In the genomic region with DNA sequence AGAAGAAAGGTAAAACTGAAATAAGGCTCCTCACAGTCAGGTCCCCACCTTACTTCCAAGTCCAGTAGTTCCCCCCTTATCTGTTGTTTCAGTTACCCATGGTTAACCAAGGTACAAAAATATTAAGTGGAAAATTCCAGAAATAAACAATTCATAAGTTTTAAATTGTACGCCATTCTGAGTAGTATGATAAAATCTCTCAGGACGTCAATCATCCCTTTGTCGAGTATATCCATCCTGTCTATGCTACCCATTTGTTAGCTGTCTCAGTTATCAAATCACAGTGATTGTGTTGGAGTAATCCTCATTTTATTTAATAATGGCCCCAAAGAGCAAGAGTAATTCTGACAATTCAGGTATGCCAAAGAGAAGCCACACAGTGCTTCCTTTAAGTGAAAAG, we compare ENCODE assay signal across 20 cellular contexts. TPM values are rescaled to one million over a fixed set of nuclear protein-coding genes. Genes with fewer than 3 reads are reported as not detected.
DNase-seq lines count a peak whose midpoint lies in the region; ATAC-seq and TF ChIP-seq lines count a peak whose summit lies in the region.
"Had no signal": no experiment of that assay in that cellular context is flagged by ENCODE, and none has a peak within 500 bp of the region (broad histone marks: within the 10 kb centered on the region; RNA-seq: fewer than 3 reads in every experiment).

No MANE protein-coding gene starts in this region.

- H3K4me1 ChIP-seq in ACC112 (ENCODE audit: control insufficient read depth, insufficient read depth, low read length, unreplicated experiment) (peaks cover 33% of the 10 kb centered on the region), foreskin keratinocyte (peaks cover 6% of the 10 kb centered on the region)
- H3K4me1 ChIP-seq: SJCRH30 had no signal

- no peaks in the 10 kb centered on the region for H3K27me3 ChIP-seq in ACC112 (ENCODE audit: insufficient read depth, low read length)
- no peaks in the 10 kb centered on the region for H3K27me3 ChIP-seq in foreskin keratinocyte
- H3K27me3 ChIP-seq: SJCRH30 had no signal

- H3K9me3 Mint-ChIP-seq in HFFc6 (no peaks in the 10 kb centered on the region), type B pancreatic cell (no peaks in the 10 kb centered on the region)
- no peaks in the 10 kb centered on the region for H3K9me3 Mint-ChIP-seq in activated T-helper 17 cell treated with anti-CD3 and anti-CD28 coated beads, Interleukin-2, amount 50 U/mL, for 72 hours
- H3K9me3 Mint-ChIP-seq: H9 had no signal

- TF ChIP-seq CTCF in HFFc6 (IDR thresholded peaks at IDR 0.05) (no peak), foreskin keratinocyte (conservative IDR thresholded peaks at IDR 0.05) (no peak), type B pancreatic cell (conservative IDR thresholded peaks at IDR 0.05) (no peak)

- H3K4me1 Mint-ChIP-seq in HFFc6 (ENCODE audit: low read depth) (peaks cover 70% of the 10 kb centered on the region), type B pancreatic cell (ENCODE audit: unreplicated experiment) (peaks cover 31% of the 10 kb centered on the region)
- peaks cover 18% of the 10 kb centered on the region for H3K4me1 Mint-ChIP-seq in activated T-helper 17 cell treated with anti-CD3 and anti-CD28 coated beads, Interleukin-2, amount 50 U/mL, for 72 hours

- no peaks in the 10 kb centered on the region for H3K36me3 ChIP-seq in ACC112 (ENCODE audit: insufficient read depth, low read length)
- H3K36me3 ChIP-seq: SJCRH30 had no signal

- H2AFZ ChIP-seq in ACC112 (ENCODE audit: low read length, unreplicated experiment) = no peak overlapping the region

- no peaks in the 10 kb centered on the region; the same call in none of the 2 replicates for H3K27me3 Mint-ChIP-seq in HFFc6 (ENCODE audit: insufficient read depth)
- H3K27me3 Mint-ChIP-seq in activated T-helper 17 cell treated with anti-CD3 and anti-CD28 coated beads, Interleukin-2, amount 50 U/mL, for 72 hours = no peaks in the 10 kb centered on the region
- H3K27me3 Mint-ChIP-seq in type B pancreatic cell = no peaks in the 10 kb centered on the region

- H3K36me3 Mint-ChIP-seq in HFFc6 (ENCODE audit: low read depth) (peaks cover 38% of the 10 kb centered on the region), type B pancreatic cell (peaks cover 6% of the 10 kb centered on the region)
- H3K36me3 Mint-ChIP-seq in activated T-helper 17 cell treated with anti-CD3 and anti-CD28 coated beads, Interleukin-2, amount 50 U/mL, for 72 hours (ENCODE audit: low read depth) = peaks cover 32% of the 10 kb centered on the region

- H3K27ac Mint-ChIP-seq in HFFc6 (peak overlapping the region; percentile 66), type B pancreatic cell (no peak overlapping the region)
- H3K27ac Mint-ChIP-seq in activated T-helper 17 cell treated with anti-CD3 and anti-CD28 coated beads, Interleukin-2, amount 50 U/mL, for 72 hours = peak overlapping the region; percentile 47

- H3K4me3 Mint-ChIP-seq in HFFc6 (peak overlapping the region; percentile 7; the same call in 1 of the 2 replicates), type B pancreatic cell (no peak overlapping the region)
- no peak overlapping the region for H3K4me3 Mint-ChIP-seq in activated T-helper 17 cell treated with anti-CD3 and anti-CD28 coated beads, Interleukin-2, amount 50 U/mL, for 72 hours
- H3K4me3 Mint-ChIP-seq: H9 had no signal

- DNase-seq in HFFc6 (no peak), foreskin keratinocyte (no peak), type B pancreatic cell (ENCODE audit: extremely low spot score, unreplicated experiment) (no peak), HK-2 (ENCODE audit: unreplicated experiment) (no peak)
- no peak for DNase-seq in activated CD4-positive, alpha-beta T cell treated with anti-CD3 and anti-CD28 coated beads, Interleukin-2, amount 50 U/mL, for 48 hours
- DNase-seq: 8988T; AML-193; GDM1; H9; NCI-H187; NCI-H2227 treated with DMSO at 0.1 percent for 48 hours; NCI-H510A; NCI-H748 treated with DMSO at 0.1 percent for 48 hours; NK-92 treated with Interleukin-12 subunit alpha and Interleukin-12 subunit beta, amount 100 ng/mL, for 24 hours; SJCRH30 had no signal

- no peak for ATAC-seq in activated T-helper 17 cell treated with anti-CD3 and anti-CD28 coated beads, Interleukin-2, amount 50 U/mL, for 72 hours (replicated peaks)
- ATAC-seq in foreskin keratinocyte = no peak
- ATAC-seq in HG03280 (IDR thresholded peaks at IDR 0.05; ENCODE audit: unreplicated experiment) = no peak
- ATAC-seq: Panc1 had no signal

- no peak overlapping the region for H3K4me3 ChIP-seq in ACC112 (ENCODE audit: low read depth, low read length)
- H3K4me3 ChIP-seq: SJCRH30 had no signal

- peaks cover 8% of the 10 kb centered on the region for H3K79me2 ChIP-seq in ACC112 (ENCODE audit: control insufficient read depth, insufficient read depth, low read length, unreplicated experiment)

- H3K27ac ChIP-seq in ACC112 (ENCODE audit: low read depth, low read length) (peak overlapping the region; percentile 23; the same call in 1 of the 2 replicates), foreskin keratinocyte (peak overlapping the region; percentile 60)
- H3K27ac ChIP-seq: C4-2B, SJCRH30 had no signal

RNA-seq across cellular contexts. Expression of a gene that starts 43.9 kb away (rescaled TPM):
- 100 to 1,000 TPM; 124 to 151 (median 134) TPM for total RNA-seq in HFFc6 (2021; fragmentation: NEBNext Ultra II Directional; extraction: Animal tissue kit (Norgen Biotek cat#: 25700))
- total RNA-seq in activated T-helper 17 cell treated with anti-CD3 and anti-CD28 coated beads, Interleukin-2, amount 50 U/mL, for 72 hours = 10 to 100 TPM; 36.6 to 41.3 TPM
- total RNA-seq in foreskin keratinocyte (76.7 and 80.5 TPM in 2 replicates), type B pancreatic cell (ENCODE audit: low replicate concordance) (63.5 and 68.5 TPM in 2 replicates)
- polyA plus RNA-seq in foreskin keratinocyte = 41.6 and 49.1 TPM in 2 replicates
